25 cellular contexts compared by ENCODE assay signal in the genomic region with DNA sequence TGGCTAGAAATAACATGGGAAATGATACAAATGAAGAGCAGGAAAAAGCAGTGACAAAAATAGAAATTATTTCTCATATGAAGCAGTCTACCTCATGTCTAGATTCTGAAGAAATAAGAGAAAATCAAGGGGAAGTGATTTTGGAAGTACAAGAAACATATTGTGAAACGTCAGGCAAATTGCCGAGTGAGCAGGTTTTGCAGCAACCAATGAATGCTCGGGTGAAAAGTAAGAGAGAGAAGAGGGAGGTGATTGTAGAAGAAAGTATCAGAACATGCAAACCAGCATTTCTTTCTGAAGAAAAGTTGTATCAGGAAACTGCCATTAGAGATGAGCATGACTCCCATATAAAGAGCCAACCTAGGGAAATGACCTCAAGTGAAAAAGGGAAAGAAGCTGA.
DNase-seq lines count a peak whose midpoint lies in the region; ATAC-seq, FAIRE-seq and TF ChIP-seq lines count a peak whose summit lies in the region.
"Had no signal": no experiment of that assay in that cellular context is flagged by ENCODE, and none has a peak within 500 bp of the region (broad histone marks: within the 10 kb centered on the region; RNA-seq: fewer than 3 reads in every experiment).

No MANE protein-coding gene starts in this region.

- H3K9me3 Mint-ChIP-seq in activated CD8-positive, alpha-beta memory T cell treated with anti-CD3 and anti-CD28 coated beads, Interleukin-2, amount 10 ng/mL, durations not matched to agents 7 days and 5 days (ENCODE audit: low read depth): no peaks in the 10 kb centered on the region
- H3K9me3 Mint-ChIP-seq in dendritic cell treated with granulocyte-macrophage colony-stimulating factor and Interleukin-4, amounts not matched to agents 40 ng/mL and 50 ng/mL, for 4 days: no peaks in the 10 kb centered on the region
- H3K9me3 Mint-ChIP-seq: T-helper 1 cell treated with Interleukin-12 subunit alpha and Interleukin-12 subunit beta and Interleukin-4 antibody, amounts not matched to agents 30 μg/mL and 1 μg/mL, for 36 hours had no signal

- no peaks in the 10 kb centered on the region for H3K27me3 ChIP-seq in parathyroid adenoma (ENCODE audit: control insufficient read depth, insufficient read depth, low read length)
- H3K27me3 ChIP-seq: right atrium auricular region had no signal

- intact Hi-C loops in dendritic cell treated with granulocyte-macrophage colony-stimulating factor and Interleukin-4, amounts not matched to agents 40 ng/mL and 50 ng/mL, for 4 days (cut with micrococcal nuclease): no loop called here

- H3K36me3 Mint-ChIP-seq in activated CD8-positive, alpha-beta memory T cell treated with anti-CD3 and anti-CD28 coated beads, Interleukin-2, amount 10 ng/mL, durations not matched to agents 7 days and 5 days: peaks cover 86% of the 10 kb centered on the region
- peaks cover 93% of the 10 kb centered on the region for H3K36me3 Mint-ChIP-seq in dendritic cell treated with granulocyte-macrophage colony-stimulating factor and Interleukin-4, amounts not matched to agents 40 ng/mL and 50 ng/mL, for 4 days (ENCODE audit: low read depth)

- no peaks in the 10 kb centered on the region for H3K9me3 ChIP-seq in KOPT-K1 (ENCODE audit: insufficient read depth, low read length, poor library complexity, severe bottlenecking)
- H3K9me3 ChIP-seq in parathyroid adenoma (ENCODE audit: control insufficient read depth, low read length): no peaks in the 10 kb centered on the region
- H3K9me3 ChIP-seq: right atrium auricular region had no signal

- no peak for ATAC-seq in activated CD8-positive, alpha-beta memory T cell treated with anti-CD3 and anti-CD28 coated beads, Interleukin-2, amount 10 ng/mL, durations not matched to agents 7 days and 5 days
- no peak for ATAC-seq in GM19395 (IDR thresholded peaks at IDR 0.05; ENCODE audit: unreplicated experiment)

- FAIRE-seq in frontal cortex (lab: Jason Lieb, UNC): no peak
- FAIRE-seq: A204.1, G401.6, keratinocyte had no signal

- H3K36me3 ChIP-seq in KOPT-K1 (ENCODE audit: insufficient read depth, low read length) (peaks cover 90% of the 10 kb centered on the region), parathyroid adenoma (ENCODE audit: control insufficient read depth, insufficient read depth, low read length) (no peaks in the 10 kb centered on the region)

- H3K4me1 ChIP-seq in parathyroid adenoma: peaks cover 66% of the 10 kb centered on the region
- H3K4me1 ChIP-seq: right atrium auricular region had no signal

- H3K27ac Mint-ChIP-seq in activated CD8-positive, alpha-beta memory T cell treated with anti-CD3 and anti-CD28 coated beads, Interleukin-2, amount 10 ng/mL, durations not matched to agents 7 days and 5 days: peak overlapping the region; percentile 7
- H3K27ac Mint-ChIP-seq in dendritic cell treated with granulocyte-macrophage colony-stimulating factor and Interleukin-4, amounts not matched to agents 40 ng/mL and 50 ng/mL, for 4 days: peak overlapping the region; percentile 61
- H3K27ac Mint-ChIP-seq: T-helper 1 cell treated with Interleukin-12 subunit alpha and Interleukin-12 subunit beta and Interleukin-4 antibody, amounts not matched to agents 30 μg/mL and 1 μg/mL, for 36 hours had no signal

- H2AFZ ChIP-seq in parathyroid adenoma: no peak overlapping the region
- H2AFZ ChIP-seq: GM23248 had no signal

- H3K27me3 Mint-ChIP-seq in activated CD8-positive, alpha-beta memory T cell treated with anti-CD3 and anti-CD28 coated beads, Interleukin-2, amount 10 ng/mL, durations not matched to agents 7 days and 5 days: no peaks in the 10 kb centered on the region
- H3K27me3 Mint-ChIP-seq in dendritic cell treated with granulocyte-macrophage colony-stimulating factor and Interleukin-4, amounts not matched to agents 40 ng/mL and 50 ng/mL, for 4 days: no peaks in the 10 kb centered on the region

- H3K79me2 ChIP-seq in parathyroid adenoma: no peaks in the 10 kb centered on the region

- peaks cover 59% of the 10 kb centered on the region for H3K4me1 Mint-ChIP-seq in activated CD8-positive, alpha-beta memory T cell treated with anti-CD3 and anti-CD28 coated beads, Interleukin-2, amount 10 ng/mL, durations not matched to agents 7 days and 5 days
- H3K4me1 Mint-ChIP-seq in dendritic cell treated with granulocyte-macrophage colony-stimulating factor and Interleukin-4, amounts not matched to agents 40 ng/mL and 50 ng/mL, for 4 days (ENCODE audit: low read depth): peaks cover 27% of the 10 kb centered on the region

- H3K4me3 Mint-ChIP-seq in activated CD8-positive, alpha-beta memory T cell treated with anti-CD3 and anti-CD28 coated beads, Interleukin-2, amount 10 ng/mL, durations not matched to agents 7 days and 5 days: no peak overlapping the region
- H3K4me3 Mint-ChIP-seq in dendritic cell treated with granulocyte-macrophage colony-stimulating factor and Interleukin-4, amounts not matched to agents 40 ng/mL and 50 ng/mL, for 4 days: no peak overlapping the region
- H3K4me3 Mint-ChIP-seq: T-helper 1 cell treated with Interleukin-12 subunit alpha and Interleukin-12 subunit beta and Interleukin-4 antibody, amounts not matched to agents 30 μg/mL and 1 μg/mL, for 36 hours had no signal

- H3K4me2 ChIP-seq in parathyroid adenoma (ENCODE audit: low read length): peak overlapping the region; percentile 68

- peak overlapping the region; percentile 57 for H3K4me3 ChIP-seq in parathyroid adenoma (ENCODE audit: low read depth, low read length)
- H3K4me3 ChIP-seq: GM23248, right atrium auricular region had no signal

- DNase-seq in activated CD8-positive, alpha-beta memory T cell treated with anti-CD3 and anti-CD28 coated beads, Interleukin-2, amount 10 ng/mL, durations not matched to agents 7 days and 5 days: no peak
- DNase-seq in activated CD8-positive, alpha-beta memory T cell treated with anti-CD3 and anti-CD28 coated beads for 24 hours: no peak
- DNase-seq in DMS53 (lab: John Stamatoyannopoulos, UW) (no peak), frontal cortex (ENCODE audit: low spot score in 2 of 2) (no peak)
- DNase-seq: activated CD4-positive, alpha-beta T cell treated with anti-CD3 and anti-CD28 coated beads, Interleukin-2, amount 50 U/mL, for 1 hour; activated T-cell treated with anti-CD3 and anti-CD28 coated beads, Interleukin-2, amount 50 U/mL, for 1 hour; amniotic stem cell; dermis blood vessel endothelial cell; DMS 273 treated with DMSO at 0.1 percent for 48 hours; GM23248; hypothalamus; KG1; mesenchymal stem cell; NCI-H187; stimulated activated CD4-positive, alpha-beta T cell treated with anti-CD3 and anti-CD28 coated beads, Interleukin-12 subunit alpha, Interleukin-12 subunit beta, amount 100 ng/mL, for 4 hours had no signal

- H3K27ac ChIP-seq in KOPT-K1 (ENCODE audit: low read depth, low read length, poor library complexity, severe bottlenecking): peak overlapping the region; percentile 24
- peak overlapping the region; percentile 99 for H3K27ac ChIP-seq in parathyroid adenoma
- H3K27ac ChIP-seq: GM23248, right atrium auricular region, VCaP had no signal

- CTCF ChIA-PET in activated CD8-positive, alpha-beta memory T cell treated with anti-CD3 and anti-CD28 coated beads, Interleukin-2, amount 10 ng/mL, durations not matched to agents 7 days and 5 days (lab: Charles Lee): no interaction called here

- no peak for TF ChIP-seq CTCF in parathyroid adenoma (IDR thresholded peaks at IDR 0.05)

- H3K9ac ChIP-seq in parathyroid adenoma: no peak overlapping the region
- H3K9ac ChIP-seq: GM23248 had no signal
